16 cellular contexts compared by ENCODE assay signal in genomic region chr22:19825904-19826618, GRCh38. TPM values are rescaled to one million over a fixed set of nuclear protein-coding genes. Genes with fewer than 3 reads are reported as not detected.
DNase-seq lines count a peak whose midpoint lies in the region; ATAC-seq and TF ChIP-seq lines count a peak whose summit lies in the region.
"Had no signal": no experiment of that assay in that cellular context is flagged by ENCODE, and none has a peak within 500 bp of the region (broad histone marks: within the 10 kb centered on the region; RNA-seq: fewer than 3 reads in every experiment).

No MANE protein-coding gene starts in this region.

- H3K79me2 ChIP-seq in DND-41 (ENCODE audit: insufficient read depth, low read length): peaks cover 60% of the 10 kb centered on the region

- TF ChIP-seq CTCF in DND-41 (IDR thresholded peaks at IDR 0.05; ENCODE audit: borderline replicate concordance, extremely low read depth, low read length, poor library complexity, severe bottlenecking) (no peak), adrenal gland (IDR thresholded peaks at IDR 0.05) (no peak), progenitor cell of endocrine pancreas (IDR thresholded peaks at IDR 0.05; ENCODE audit: unreplicated experiment) (no peak)

- H3K36me3 Mint-ChIP-seq in activated CD4-positive, alpha-beta T cell treated with anti-CD3 and anti-CD28 coated beads, Interleukin-2, amount 10 ng/mL, durations not matched to agents 7 days and 5 days (ENCODE audit: low read depth): no peaks in the 10 kb centered on the region
- no peaks in the 10 kb centered on the region for H3K36me3 Mint-ChIP-seq in activated CD4-positive, alpha-beta T cell treated with anti-CD3 and anti-CD28 coated beads, Interleukin-2, amount 10 ng/mL, durations not matched to agents 24 days and 14 days (ENCODE audit: low read depth)
- peaks cover 2% of the 10 kb centered on the region for H3K36me3 Mint-ChIP-seq in progenitor cell of endocrine pancreas (ENCODE audit: insufficient read depth)
- H3K36me3 Mint-ChIP-seq in CD8-positive, alpha-beta memory T cell: peaks cover 0 to 4% (median 0%) of the 10 kb centered on the region in 3 donors

- H3K27me3 ChIP-seq in DND-41 (ENCODE audit: insufficient read depth, low read length, poor library complexity): no peaks in the 10 kb centered on the region
- H3K27me3 ChIP-seq in adrenal gland: no peaks in the 10 kb centered on the region
- H3K27me3 ChIP-seq in CD8-positive, alpha-beta memory T cell (ENCODE audit: insufficient read depth, low read length, poor library complexity, severe bottlenecking): no peaks in the 10 kb centered on the region

- H3K9me3 ChIP-seq in DND-41 (ENCODE audit: insufficient read depth, low read length, severe bottlenecking) (no peaks in the 10 kb centered on the region), adrenal gland (replicated peaks in 1 of 3) (no peaks in the 10 kb centered on the region)
- no peaks in the 10 kb centered on the region for H3K9me3 ChIP-seq in CD8-positive, alpha-beta memory T cell (ENCODE audit: low read length)

- peaks cover 27% of the 10 kb centered on the region for H4K20me1 ChIP-seq in DND-41 (ENCODE audit: insufficient read depth, low read length)

- ATAC-seq in DND-41 (ENCODE audit: insufficient read depth, low read depth) (no peak), HG03045 (IDR thresholded peaks at IDR 0.05; ENCODE audit: unreplicated experiment) (no peak)

- peaks cover 7% of the 10 kb centered on the region; the same call in 1 of the 2 replicates for H3K36me3 ChIP-seq in DND-41 (ENCODE audit: insufficient read depth, low read length)
- no peaks in the 10 kb centered on the region for H3K36me3 ChIP-seq in adrenal gland (replicated peaks in 1 of 2)
- no peaks in the 10 kb centered on the region for H3K36me3 ChIP-seq in CD8-positive, alpha-beta memory T cell (ENCODE audit: insufficient read depth, low read length)

- CTCF ChIA-PET in activated CD4-positive, alpha-beta T cell treated with anti-CD3 and anti-CD28 coated beads, Interleukin-2, amount 10 ng/mL, durations not matched to agents 7 days and 5 days (lab: Charles Lee): no interaction called here
- CTCF ChIA-PET in CD8-positive, alpha-beta memory T cell (lab: Charles Lee): no interaction called here

- no peak overlapping the region for H3K27ac ChIP-seq in DND-41 (ENCODE audit: low read length)
- H3K27ac ChIP-seq in adrenal gland: no peak overlapping the region
- H3K27ac ChIP-seq in CD8-positive, alpha-beta memory T cell (ENCODE audit: low read depth, low read length): no peak overlapping the region
- H3K27ac ChIP-seq: 22Rv1 had no signal

- no peak overlapping the region for H3K4me2 ChIP-seq in DND-41 (ENCODE audit: insufficient read depth, low read length)

- no peak overlapping the region for H3K27ac Mint-ChIP-seq in activated CD4-positive, alpha-beta T cell treated with anti-CD3 and anti-CD28 coated beads, Interleukin-2, amount 10 ng/mL, durations not matched to agents 7 days and 5 days
- H3K27ac Mint-ChIP-seq in activated CD4-positive, alpha-beta T cell treated with anti-CD3 and anti-CD28 coated beads, Interleukin-2, amount 10 ng/mL, durations not matched to agents 24 days and 14 days: no peak overlapping the region
- peak overlapping the region; percentile 25 for H3K27ac Mint-ChIP-seq in progenitor cell of endocrine pancreas
- peak overlapping the region in 1 of 8 donors; percentile 63 for H3K27ac Mint-ChIP-seq in CD8-positive, alpha-beta memory T cell

- H3K4me1 ChIP-seq in DND-41 (ENCODE audit: insufficient read depth, low read length): no peaks in the 10 kb centered on the region
- no peaks in the 10 kb centered on the region for H3K4me1 ChIP-seq in adrenal gland (replicated peaks in 1 of 2)
- H3K4me1 ChIP-seq in CD8-positive, alpha-beta memory T cell (ENCODE audit: insufficient read depth, low read length): no peaks in the 10 kb centered on the region

- 88 to 90% (median 89%) methylated on average over 7 of the region's 7 CpGs for WGBS in adrenal gland, 4 donors

- H3K4me1 Mint-ChIP-seq in activated CD4-positive, alpha-beta T cell treated with anti-CD3 and anti-CD28 coated beads, Interleukin-2, amount 10 ng/mL, durations not matched to agents 7 days and 5 days: no peaks in the 10 kb centered on the region
- H3K4me1 Mint-ChIP-seq in activated CD4-positive, alpha-beta T cell treated with anti-CD3 and anti-CD28 coated beads, Interleukin-2, amount 10 ng/mL, durations not matched to agents 24 days and 14 days: no peaks in the 10 kb centered on the region
- no peaks in the 10 kb centered on the region for H3K4me1 Mint-ChIP-seq in progenitor cell of endocrine pancreas (ENCODE audit: low read depth)
- H3K4me1 Mint-ChIP-seq in CD8-positive, alpha-beta memory T cell: peaks cover 0 to 3% (median 0%) of the 10 kb centered on the region in 3 donors

- H3K9ac ChIP-seq in DND-41 (ENCODE audit: low read depth, low read length): no peak overlapping the region

- no peaks in the 10 kb centered on the region for H3K27me3 Mint-ChIP-seq in activated CD4-positive, alpha-beta T cell treated with anti-CD3 and anti-CD28 coated beads, Interleukin-2, amount 10 ng/mL, durations not matched to agents 7 days and 5 days
- H3K27me3 Mint-ChIP-seq in activated CD4-positive, alpha-beta T cell treated with anti-CD3 and anti-CD28 coated beads, Interleukin-2, amount 10 ng/mL, durations not matched to agents 24 days and 14 days: no peaks in the 10 kb centered on the region
- no peaks in the 10 kb centered on the region for H3K27me3 Mint-ChIP-seq in progenitor cell of endocrine pancreas
- H3K27me3 Mint-ChIP-seq in CD8-positive, alpha-beta memory T cell: peaks cover 0 to 1% of the 10 kb centered on the region in 2 donors

- no peak overlapping the region for H3K4me3 ChIP-seq in DND-41 (ENCODE audit: low read depth in 1 of 2, low read length in 2 of 2)
- H3K4me3 ChIP-seq in adrenal gland: no peak overlapping the region
- H3K4me3 ChIP-seq in CD8-positive, alpha-beta memory T cell (ENCODE audit: low read length): no peak overlapping the region

- intact Hi-C loops in activated CD4-positive, alpha-beta T cell treated with anti-CD3 and anti-CD28 coated beads, Interleukin-2, amount 10 ng/mL, durations not matched to agents 24 days and 14 days (cut with micrococcal nuclease): no loop called here
- intact Hi-C loops in adrenal gland (cut with DNase I): no loop called here

- peak; percentile 1 for DNase-seq in activated CD4-positive, alpha-beta T cell treated with anti-CD3 and anti-CD28 coated beads, Interleukin-2, amount 10 ng/mL, durations not matched to agents 7 days and 5 days
- DNase-seq in activated CD4-positive, alpha-beta T cell treated with anti-CD3 and anti-CD28 coated beads, Interleukin-2, amount 10 ng/mL, durations not matched to agents 24 days and 14 days: no peak
- peak; percentile 0 for DNase-seq in DND-41
- DNase-seq in adrenal gland: peak in 4 of 7 donors; percentile 2 to 33 (median 10)
- DNase-seq in progenitor cell of endocrine pancreas (ENCODE audit: low spot score, unreplicated experiment): no peak
- DNase-seq in activated gamma-delta T cell treated with Interleukin-2 at 50 U/mL for 16 hours: no peak
- no peak for DNase-seq in CD8-positive, alpha-beta memory T cell
- DNase-seq: DMS79, HCEC 1CT, NCI-H1092, NCI-H1694, NCI-H2107, NCI-H345, NCI-H526 treated with DMSO at 0.1 percent for 48 hours had no signal

- TF ChIP-seq POLR2A in adrenal gland (IDR thresholded peaks at IDR 0.05): no peak

- POLR2A ChIA-PET in activated CD4-positive, alpha-beta T cell treated with anti-CD3 and anti-CD28 coated beads, Interleukin-2, amount 10 ng/mL, durations not matched to agents 7 days and 5 days (lab: Charles Lee): no interaction called here
- POLR2A ChIA-PET in CD8-positive, alpha-beta memory T cell (lab: Charles Lee): no interaction called here

- no peak overlapping the region for H3K4me3 Mint-ChIP-seq in activated CD4-positive, alpha-beta T cell treated with anti-CD3 and anti-CD28 coated beads, Interleukin-2, amount 10 ng/mL, durations not matched to agents 7 days and 5 days
- no peak overlapping the region for H3K4me3 Mint-ChIP-seq in activated CD4-positive, alpha-beta T cell treated with anti-CD3 and anti-CD28 coated beads, Interleukin-2, amount 10 ng/mL, durations not matched to agents 24 days and 14 days
- no peak overlapping the region for H3K4me3 Mint-ChIP-seq in progenitor cell of endocrine pancreas (ENCODE audit: low read depth)
- no peak overlapping the region for H3K4me3 Mint-ChIP-seq in CD8-positive, alpha-beta memory T cell

- no peaks in the 10 kb centered on the region for H3K9me3 Mint-ChIP-seq in activated CD4-positive, alpha-beta T cell treated with anti-CD3 and anti-CD28 coated beads, Interleukin-2, amount 10 ng/mL, durations not matched to agents 7 days and 5 days
- no peaks in the 10 kb centered on the region for H3K9me3 Mint-ChIP-seq in activated CD4-positive, alpha-beta T cell treated with anti-CD3 and anti-CD28 coated beads, Interleukin-2, amount 10 ng/mL, durations not matched to agents 24 days and 14 days
- H3K9me3 Mint-ChIP-seq in progenitor cell of endocrine pancreas (ENCODE audit: low read depth): peaks cover 4% of the 10 kb centered on the region
- H3K9me3 Mint-ChIP-seq in CD8-positive, alpha-beta memory T cell: no peaks in the 10 kb centered on the region

- H2AFZ ChIP-seq in DND-41 (ENCODE audit: low read depth, low read length): no peak overlapping the region

RNA-seq across cellular contexts. Expression of gene GNB1L, which starts 28.6 kb away (rescaled TPM):
- 1 to 10 TPM; 5.3 to 7.3 TPM for total RNA-seq in activated CD4-positive, alpha-beta T cell treated with anti-CD3 and anti-CD28 coated beads, Interleukin-2, amount 10 ng/mL, durations not matched to agents 7 days and 5 days
- 21.1 and 21.4 TPM in 2 replicates for total RNA-seq in activated CD4-positive, alpha-beta T cell treated with anti-CD3 and anti-CD28 coated beads, Interleukin-2, amount 10 ng/mL, durations not matched to agents 24 days and 14 days
- 1 to 10 TPM in 7 of 8 donors, under 1 TPM in 1; 0.26 to 6.6 (median 3.7) TPM for total RNA-seq in adrenal gland
- 1 to 10 TPM in 2 of 3 donors, not detected in 1; 4.3 to 6.2 TPM for polyA plus RNA-seq in adrenal gland
- total RNA-seq in progenitor cell of endocrine pancreas: 9.0 and 9.9 TPM in 2 replicates
- total RNA-seq in CD8-positive, alpha-beta memory T cell: 10 to 100 TPM; 16.6 to 17.9 TPM
- polyA plus RNA-seq in CD8-positive, alpha-beta memory T cell: 14.2 TPM

RNA-seq across cellular contexts. Expression of gene RTL10, which starts 28.6 kb away (rescaled TPM):
- total RNA-seq in activated CD4-positive, alpha-beta T cell treated with anti-CD3 and anti-CD28 coated beads, Interleukin-2, amount 10 ng/mL, durations not matched to agents 7 days and 5 days: 10 to 100 TPM; 21.4 to 21.5 TPM
- total RNA-seq in activated CD4-positive, alpha-beta T cell treated with anti-CD3 and anti-CD28 coated beads, Interleukin-2, amount 10 ng/mL, durations not matched to agents 24 days and 14 days: 20.0 and 23.4 TPM in 2 replicates
- total RNA-seq in adrenal gland (10 to 100 TPM in 6 of 8 donors, 1 to 10 TPM in 2; 5.5 to 17.3 (median 11.7) TPM), progenitor cell of endocrine pancreas (27.2 and 27.4 TPM in 2 replicates)
- 10 to 100 TPM in 1 of 3 donors, 1 to 10 TPM in 2; 5.8 to 14.1 (median 7.9) TPM for polyA plus RNA-seq in adrenal gland
- total RNA-seq in CD8-positive, alpha-beta memory T cell: 10 to 100 TPM; 18.1 to 23.2 TPM
- polyA plus RNA-seq in CD8-positive, alpha-beta memory T cell: 10.8 TPM

Comparison
In these comparisons a context has a peak if more than half of its experiments do, and no peak if none do; other contexts are left out.
1. DNase-seq: peak in activated CD4-positive, alpha-beta T cell treated with anti-CD3 and anti-CD28 coated beads, Interleukin-2, amount 10 ng/mL, durations not matched to agents 7 days and 5 days (single experiment), DND-41 (single experiment) and adrenal gland (4 of 7); none in activated CD4-positive, alpha-beta T cell treated with anti-CD3 and anti-CD28 coated beads, Interleukin-2, amount 10 ng/mL, durations not matched to agents 24 days and 14 days (single experiment), progenitor cell of endocrine pancreas (single experiment), activated gamma-delta T cell treated with Interleukin-2 at 50 U/mL for 16 hours (single experiment) and CD8-positive, alpha-beta memory T cell (0 of 5).